ENCODE assay signal across 1 cellular context in genomic region chr22:20703816-20704609, GRCh38.
TF ChIP-seq lines count a peak whose summit lies in the region.
"Not testable (repeated sequence)": the region's sequence is repeated elsewhere in the genome, so short reads cannot be mapped to it uniquely, and the experiment has no call there.

No MANE protein-coding gene starts in this region.

TF ChIP-seq in K562, 482 proteins besides CTCF, POLR2A, EP300 and RAD21 (continued from another document):
- TF ChIP-seq TFAP4 (CRISPR knock-in tag; IDR thresholded peaks at IDR 0.05; ENCODE audit: borderline replicate concordance): peak; percentile 73
- TF ChIP-seq ELK1 (CRISPR knock-in tag; IDR thresholded peaks at IDR 0.05): peak; percentile 24; the same call in 1 of the 2 replicates
- peak; percentile 60 to 71 for TF ChIP-seq NRF1 (conservative IDR thresholded peaks at IDR 0.05 in 1 of 2, IDR thresholded peaks at IDR 0.05 in 1 of 2)
- TF ChIP-seq SAFB (IDR thresholded peaks at IDR 0.05; ENCODE audit: borderline replicate concordance, low read depth, low read length): 0 out of 2 replicates have a peak, but pooled peaks have one; percentile 24
- TF ChIP-seq CTBP1 (IDR thresholded peaks at IDR 0.05; ENCODE audit: borderline replicate concordance): peak; percentile 18; the same call in 1 of the 2 replicates
- not testable (repeated sequence) for TF ChIP-seq TOE1 (IDR thresholded peaks at IDR 0.05; ENCODE audit: borderline replicate concordance)
- peak; percentile 75; the same call in 1 of the 2 replicates for TF ChIP-seq TOE1 (CRISPR knock-in tag; IDR thresholded peaks at IDR 0.05; ENCODE audit: borderline replicate concordance, low read depth)
- 0 out of 4 replicates have a peak, but pooled peaks of 1 of the 2 experiments have one; percentile 20 for TF ChIP-seq HDAC1 (IDR thresholded peaks at IDR 0.05)
- TF ChIP-seq USF1 (CRISPR knock-in tag; IDR thresholded peaks at IDR 0.05): peak; percentile 34; the same call in 1 of the 2 replicates
- peak; percentile 80 for TF ChIP-seq ZNF282 (CRISPR knock-in tag; IDR thresholded peaks at IDR 0.05)
- peak; percentile 58; the same call in 1 of the 2 replicates for TF ChIP-seq E2F1 (CRISPR knock-in tag; IDR thresholded peaks at IDR 0.05)
- TF ChIP-seq L3MBTL2 (IDR thresholded peaks at IDR 0.05): peak; percentile 92
- 0 out of 2 replicates have a peak, but pooled peaks have one; percentile 16 for TF ChIP-seq ZC3H4 (CRISPR knock-in tag; IDR thresholded peaks at IDR 0.05; ENCODE audit: borderline replicate concordance)
- TF ChIP-seq MAX (CRISPR knock-in tag; IDR thresholded peaks at IDR 0.05): peak; percentile 81
- 0 out of 2 replicates have a peak, but pooled peaks have one; percentile 69 for TF ChIP-seq KLF13 (tag; IDR thresholded peaks at IDR 0.05; ENCODE audit: borderline replicate concordance, low read depth)
- TF ChIP-seq NR3C1 (CRISPR knock-in tag; IDR thresholded peaks at IDR 0.05): peak; percentile 87
- peak; percentile 65; the same call in 1 of the 2 replicates for TF ChIP-seq ARID4B (CRISPR knock-in tag; IDR thresholded peaks at IDR 0.05)
- TF ChIP-seq CXXC5 (CRISPR knock-in tag; IDR thresholded peaks at IDR 0.05): peak; percentile 55
